Comparison of ENCODE assay signal across 1 cellular context in the genomic region with DNA sequence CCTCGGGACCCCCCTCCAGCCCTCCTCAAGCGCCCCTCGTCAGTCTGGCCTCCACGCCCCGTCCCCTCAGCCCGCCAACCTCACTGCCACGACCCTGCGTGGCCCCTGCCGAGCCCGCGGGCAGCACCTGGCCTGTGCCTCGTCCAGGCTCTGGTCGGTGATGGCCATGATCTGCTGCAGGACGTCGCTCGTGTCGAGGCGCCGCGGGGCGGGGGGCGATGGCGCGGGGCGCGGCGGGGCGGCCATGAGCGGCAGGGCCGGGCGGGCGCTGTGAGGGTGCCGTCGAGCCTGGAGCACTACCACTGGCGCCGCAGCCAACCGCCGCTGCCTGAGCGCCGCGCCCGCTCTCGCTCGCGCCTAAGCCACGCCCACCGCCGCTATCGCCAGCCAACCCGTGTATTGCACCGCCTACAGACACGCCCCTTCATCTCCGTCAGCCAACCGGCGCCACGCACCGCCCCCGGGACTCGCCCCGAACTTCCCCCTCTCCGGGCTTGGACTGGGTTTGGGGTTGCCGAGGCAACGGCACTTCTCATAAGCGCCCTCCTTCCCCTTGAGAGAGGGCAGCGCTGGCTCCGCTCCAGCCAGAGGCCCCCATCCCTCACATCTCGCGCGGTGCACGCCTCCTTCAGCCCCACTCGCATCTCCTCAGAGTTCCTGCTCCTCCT.
TF ChIP-seq lines count a peak whose summit lies in the region.

A gene with protein sequence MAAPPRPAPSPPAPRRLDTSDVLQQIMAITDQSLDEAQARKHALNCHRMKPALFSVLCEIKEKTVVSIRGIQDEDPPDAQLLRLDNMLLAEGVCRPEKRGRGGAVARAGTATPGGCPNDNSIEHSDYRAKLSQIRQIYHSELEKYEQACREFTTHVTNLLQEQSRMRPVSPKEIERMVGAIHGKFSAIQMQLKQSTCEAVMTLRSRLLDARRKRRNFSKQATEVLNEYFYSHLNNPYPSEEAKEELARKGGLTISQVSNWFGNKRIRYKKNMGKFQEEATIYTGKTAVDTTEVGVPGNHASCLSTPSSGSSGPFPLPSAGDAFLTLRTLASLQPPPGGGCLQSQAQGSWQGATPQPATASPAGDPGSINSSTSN (minus strand): TSS at position 304 of the 668 bp plus-strand sequence. CDS start 58 bp downstream, at position 246.

TF ChIP-seq in H1, 55 proteins besides CTCF, POLR2A, EP300 and RAD21 (continued from another document):
- TF ChIP-seq, protein P1, sequence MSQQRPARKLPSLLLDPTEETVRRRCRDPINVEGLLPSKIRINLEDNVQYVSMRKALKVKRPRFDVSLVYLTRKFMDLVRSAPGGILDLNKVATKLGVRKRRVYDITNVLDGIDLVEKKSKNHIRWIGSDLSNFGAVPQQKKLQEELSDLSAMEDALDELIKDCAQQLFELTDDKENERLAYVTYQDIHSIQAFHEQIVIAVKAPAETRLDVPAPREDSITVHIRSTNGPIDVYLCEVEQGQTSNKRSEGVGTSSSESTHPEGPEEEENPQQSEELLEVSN (IDR thresholded peaks at IDR 0.05): 0 out of 2 replicates have a peak, but pooled peaks have one; percentile 9
- TF ChIP-seq JUN (IDR thresholded peaks at IDR 0.05; ENCODE audit: low read depth, low read length) (no peak), CREB1 (IDR thresholded peaks at IDR 0.05) (peak; percentile 58), KDM4A (IDR thresholded peaks at IDR 0.05; ENCODE audit: low read depth, low read length, severe bottlenecking) (peak; percentile 68), PHF8 (conservative IDR thresholded peaks at IDR 0.05; ENCODE audit: low read depth, low read length) (0 out of 2 replicates have a peak, but pooled peaks have one; percentile 35), SP4 (IDR thresholded peaks at IDR 0.05; ENCODE audit: low read length) (peak; percentile 28; the same call in 1 of the 2 replicates), RXRA (IDR thresholded peaks at IDR 0.05; ENCODE audit: insufficient read depth, low read depth, low read length) (no peak), ZNF274 (IDR thresholded peaks at IDR 0.05; ENCODE audit: borderline replicate concordance, extremely low read depth, low read length) (no peak), SP1 (IDR thresholded peaks at IDR 0.05; ENCODE audit: low read depth, low read length) (peak; percentile 42; the same call in 1 of the 2 replicates), KDM1A (IDR thresholded peaks at IDR 0.05; ENCODE audit: borderline replicate concordance, low read length) (no peak), RNF2 (IDR thresholded peaks at IDR 0.05; ENCODE audit: borderline replicate concordance, low read depth, low read length, missing control alignments, poor library complexity, severe bottlenecking) (peak; percentile 52), ASH2L (IDR thresholded peaks at IDR 0.05; ENCODE audit: low read length) (peak; percentile 65), TBP (IDR thresholded peaks at IDR 0.05; ENCODE audit: low read depth, low read length) (peak; percentile 73)
- TF ChIP-seq, protein P2, sequence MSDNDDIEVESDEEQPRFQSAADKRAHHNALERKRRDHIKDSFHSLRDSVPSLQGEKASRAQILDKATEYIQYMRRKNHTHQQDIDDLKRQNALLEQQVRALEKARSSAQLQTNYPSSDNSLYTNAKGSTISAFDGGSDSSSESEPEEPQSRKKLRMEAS (IDR thresholded peaks at IDR 0.05): peak; percentile 65
